Comparison of ENCODE assay signal across 1 cellular context in the genomic region with DNA sequence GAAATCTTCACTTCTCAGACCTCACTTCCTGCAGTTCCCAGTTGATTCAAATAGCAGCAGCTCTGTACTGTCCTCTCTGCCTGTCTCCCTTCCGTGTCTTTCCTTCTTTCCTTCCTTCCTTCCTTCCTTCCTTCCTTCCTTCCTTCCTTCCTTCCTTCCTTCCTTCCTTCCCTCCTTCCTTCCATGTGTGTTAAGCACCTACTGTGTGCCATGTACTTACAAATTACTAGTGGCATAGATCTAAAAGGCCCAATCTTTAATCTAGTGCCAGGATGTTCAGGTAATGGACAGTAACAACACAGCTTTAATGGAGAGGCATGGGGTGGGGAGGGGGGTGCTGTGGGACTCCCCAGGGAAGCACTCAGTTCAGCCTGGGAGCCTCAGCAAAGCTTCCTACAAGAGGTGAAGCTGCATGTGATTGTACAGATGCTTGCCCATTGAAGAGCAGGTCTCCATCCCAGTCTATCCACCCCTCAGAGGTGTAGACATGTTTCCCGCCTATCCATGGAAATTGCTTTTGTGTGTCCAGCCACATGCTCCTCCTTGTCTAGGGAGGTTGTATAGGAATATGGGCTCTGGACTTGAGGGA.
TF ChIP-seq lines count a peak whose summit lies in the region.

No MANE protein-coding gene starts in this region.

TF ChIP-seq in IMR-90, 13 proteins besides CTCF, POLR2A, EP300 and RAD21 (continued from another document):
- TF ChIP-seq NFE2L2 (IDR thresholded peaks at IDR 0.05; ENCODE audit: low read depth, low read length) (no peak), RCOR1 (IDR thresholded peaks at IDR 0.05; ENCODE audit: insufficient replicate concordance, low read length) (no peak), MXI1 (IDR thresholded peaks at IDR 0.05; ENCODE audit: borderline replicate concordance, low read depth, low read length) (no peak), MAFK (IDR thresholded peaks at IDR 0.05; ENCODE audit: low read depth, low read length) (no peak), MAZ (IDR thresholded peaks at IDR 0.05; ENCODE audit: borderline replicate concordance, low read depth, low read length) (no peak), CHD1 (IDR thresholded peaks at IDR 0.05; ENCODE audit: low read depth, low read length) (no peak)
- TF ChIP-seq, protein P1, sequence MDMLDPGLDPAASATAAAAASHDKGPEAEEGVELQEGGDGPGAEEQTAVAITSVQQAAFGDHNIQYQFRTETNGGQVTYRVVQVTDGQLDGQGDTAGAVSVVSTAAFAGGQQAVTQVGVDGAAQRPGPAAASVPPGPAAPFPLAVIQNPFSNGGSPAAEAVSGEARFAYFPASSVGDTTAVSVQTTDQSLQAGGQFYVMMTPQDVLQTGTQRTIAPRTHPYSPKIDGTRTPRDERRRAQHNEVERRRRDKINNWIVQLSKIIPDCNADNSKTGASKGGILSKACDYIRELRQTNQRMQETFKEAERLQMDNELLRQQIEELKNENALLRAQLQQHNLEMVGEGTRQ (IDR thresholded peaks at IDR 0.05; ENCODE audit: low read depth, low read length) = no peak
